Comparison of ENCODE assay signal across 23 cellular contexts in the genomic region with DNA sequence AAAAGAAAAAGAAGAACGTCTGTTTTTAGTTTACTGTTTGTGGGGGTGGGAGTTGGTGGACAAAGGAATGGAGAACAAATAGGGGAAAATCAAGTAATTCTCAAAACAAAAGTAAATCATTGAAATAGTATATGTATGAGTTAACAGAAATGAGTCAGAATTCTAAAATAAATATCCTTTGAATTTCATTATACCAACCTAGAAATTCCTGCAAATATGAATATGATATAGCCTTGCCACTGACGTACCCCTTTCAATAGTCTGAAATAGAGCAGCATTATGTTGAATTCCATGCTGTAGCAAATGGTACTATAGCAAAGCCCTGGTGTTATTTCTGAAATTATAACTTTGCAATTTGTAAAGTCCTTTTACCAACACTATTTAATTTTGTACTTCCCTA.
"Had no signal": no experiment of that assay in that cellular context is flagged by ENCODE, and none has a peak within 500 bp of the region (broad histone marks: within the 10 kb centered on the region; RNA-seq: fewer than 3 reads in every experiment).

No MANE protein-coding gene starts in this region.

- H3K27ac Mint-ChIP-seq: activated naive CD4-positive, alpha-beta T cell treated with anti-CD3 and anti-CD28 coated beads, Interleukin-2, amount 50 U/mL, for 24 hours; brain; nephron had no signal

- H3K4me1 ChIP-seq: foreskin keratinocyte, parathyroid adenoma, suprapubic skin had no signal

- H3K36me3 Mint-ChIP-seq: activated naive CD4-positive, alpha-beta T cell treated with anti-CD3 and anti-CD28 coated beads, Interleukin-2, amount 50 U/mL, for 24 hours; brain had no signal

- H3K4me3 ChIP-seq: hepatocyte, stomach, suprapubic skin, tibial nerve had no signal

- H3K4me1 Mint-ChIP-seq: brain, nephron had no signal

- DNase-seq: activated gamma-delta T cell treated with Interleukin-2 at 50 U/mL for 16 hours; activated T-cell treated with anti-CD3 and anti-CD28 coated beads, Interleukin-2, amount 50 U/mL, for 1 hour; aorta; effector CD4-positive, alpha-beta T cell; erythroblast; foreskin keratinocyte; kidney glomerular epithelial cell; left ventricle myocardium superior; midbrain; right cardiac atrium; stimulated activated CD4-positive, alpha-beta T cell treated with anti-CD3 and anti-CD28 coated beads, Interleukin-12 subunit alpha, Interleukin-12 subunit beta, amount 100 ng/mL, for 4 hours; stomach; T-helper 9 cell had no signal

- FAIRE-seq: endometrium had no signal

- H3K9ac ChIP-seq: parathyroid adenoma had no signal

- H3K4me2 ChIP-seq: hepatocyte had no signal

- H3K4me3 Mint-ChIP-seq: activated naive CD4-positive, alpha-beta T cell treated with anti-CD3 and anti-CD28 coated beads, Interleukin-2, amount 50 U/mL, for 24 hours; brain; dendritic cell treated with granulocyte-macrophage colony-stimulating factor and Interleukin-4, amounts not matched to agents 40 ng/mL and 50 ng/mL, for 4 days; nephron had no signal

- H3K79me2 ChIP-seq: hepatocyte, parathyroid adenoma had no signal

- H3K27ac ChIP-seq: foreskin keratinocyte, hepatocyte, parathyroid adenoma, stomach, suprapubic skin, tibial nerve had no signal

- H3K9me3 ChIP-seq: neutrophil, stomach, suprapubic skin, tibial nerve had no signal

- H2AFZ ChIP-seq: hepatocyte, parathyroid adenoma had no signal

- H3K27me3 ChIP-seq: foreskin keratinocyte, hepatocyte, neutrophil, stomach, suprapubic skin, tibial nerve had no signal

- H3K27me3 Mint-ChIP-seq: activated naive CD4-positive, alpha-beta T cell treated with anti-CD3 and anti-CD28 coated beads, Interleukin-2, amount 50 U/mL, for 24 hours; dendritic cell treated with granulocyte-macrophage colony-stimulating factor and Interleukin-4, amounts not matched to agents 40 ng/mL and 50 ng/mL, for 4 days had no signal

- H3K9me3 Mint-ChIP-seq: activated naive CD4-positive, alpha-beta T cell treated with anti-CD3 and anti-CD28 coated beads, Interleukin-2, amount 50 U/mL, for 24 hours; dendritic cell treated with granulocyte-macrophage colony-stimulating factor and Interleukin-4, amounts not matched to agents 40 ng/mL and 50 ng/mL, for 4 days; nephron had no signal

- ATAC-seq: foreskin keratinocyte, left ventricle myocardium superior, right cardiac atrium had no signal

- H3K36me3 ChIP-seq: neutrophil, stomach, suprapubic skin, tibial nerve had no signal
